Comparison of ENCODE assay signal across 8 cellular contexts in genomic region chr6:29943053-29943966, GRCh38. TPM values are rescaled to one million over a fixed set of nuclear protein-coding genes. Genes with fewer than 3 reads are reported as not detected.
DNase-seq lines count a peak whose midpoint lies in the region; ATAC-seq and TF ChIP-seq lines count a peak whose summit lies in the region.

No MANE protein-coding gene starts in this region.

- H3K4me1 ChIP-seq in BLaER1 (peaks cover 23% of the 10 kb centered on the region), gastroesophageal sphincter (peaks cover 0 to 31% (median 0%) of the 10 kb centered on the region in 3 donors)

- peak overlapping the region; percentile 99 for H3K27ac Mint-ChIP-seq in activated CD4-positive, alpha-beta T cell treated with anti-CD3 and anti-CD28 coated beads, Interleukin-2, amount 10 ng/mL, durations not matched to agents 7 days and 5 days

- POLR2A ChIA-PET in activated CD4-positive, alpha-beta T cell treated with anti-CD3 and anti-CD28 coated beads, Interleukin-2, amount 10 ng/mL, durations not matched to agents 7 days and 5 days (lab: Charles Lee), result no interaction called here

- CTCF ChIA-PET in activated CD4-positive, alpha-beta T cell treated with anti-CD3 and anti-CD28 coated beads, Interleukin-2, amount 10 ng/mL, durations not matched to agents 7 days and 5 days (lab: Charles Lee), result no interaction called here

- peaks cover 51% of the 10 kb centered on the region for H3K4me1 Mint-ChIP-seq in activated CD4-positive, alpha-beta T cell treated with anti-CD3 and anti-CD28 coated beads, Interleukin-2, amount 10 ng/mL, durations not matched to agents 7 days and 5 days

- H3K9me3 ChIP-seq in BLaER1 (no peaks in the 10 kb centered on the region), gastroesophageal sphincter (no peaks in the 10 kb centered on the region)

- peak; percentile 5 for ATAC-seq in HG02571 (IDR thresholded peaks at IDR 0.05; ENCODE audit: unreplicated experiment)
- ATAC-seq in gastroesophageal sphincter, result peak; percentile 8
- ATAC-seq in GM21360 (IDR thresholded peaks at IDR 0.05; ENCODE audit: unreplicated experiment), result no peak
- ATAC-seq in GM18858 (IDR thresholded peaks at IDR 0.05; ENCODE audit: unreplicated experiment), result no peak

- TF ChIP-seq CTCF in gastroesophageal sphincter (IDR thresholded peaks at IDR 0.05) (no peak), retinal pigment epithelial cell (conservative IDR thresholded peaks at IDR 0.05; ENCODE audit: low read depth, low read length) (no peak)

- WGBS in gastroesophageal sphincter (ENCODE audit: low coverage in 1 of 2), 2 donors, result 23 to 69% methylated on average over 8 to 14 of the region's 58 CpGs

- H4K20me1 ChIP-seq in BLaER1, result peaks cover 44% of the 10 kb centered on the region

- H3K36me3 ChIP-seq in BLaER1, result peaks cover 40% of the 10 kb centered on the region
- peaks cover 0 to 20% of the 10 kb centered on the region in 2 donors for H3K36me3 ChIP-seq in gastroesophageal sphincter

- peaks cover 58% of the 10 kb centered on the region for H3K36me3 Mint-ChIP-seq in activated CD4-positive, alpha-beta T cell treated with anti-CD3 and anti-CD28 coated beads, Interleukin-2, amount 10 ng/mL, durations not matched to agents 7 days and 5 days (ENCODE audit: low read depth)

- H3K4me2 ChIP-seq in BLaER1, result peak overlapping the region; percentile 87

- H3K9me3 Mint-ChIP-seq in activated CD4-positive, alpha-beta T cell treated with anti-CD3 and anti-CD28 coated beads, Interleukin-2, amount 10 ng/mL, durations not matched to agents 7 days and 5 days, result no peaks in the 10 kb centered on the region

- no peak for TF ChIP-seq POLR2A in gastroesophageal sphincter (IDR thresholded peaks at IDR 0.05)

- TF ChIP-seq EP300 in gastroesophageal sphincter (IDR thresholded peaks at IDR 0.05), result no peak

- H3K4me3 ChIP-seq in BLaER1 (peak overlapping the region; percentile 81), gastroesophageal sphincter (peak overlapping the region; percentile 61 to 92), retinal pigment epithelial cell (ENCODE audit: low read length) (peak overlapping the region; percentile 72)

- peak overlapping the region; percentile 84 for H3K9ac ChIP-seq in BLaER1

- peak overlapping the region; percentile 93 for H3K4me3 Mint-ChIP-seq in activated CD4-positive, alpha-beta T cell treated with anti-CD3 and anti-CD28 coated beads, Interleukin-2, amount 10 ng/mL, durations not matched to agents 7 days and 5 days

- H3K27me3 ChIP-seq in BLaER1 (no peaks in the 10 kb centered on the region), gastroesophageal sphincter (no peaks in the 10 kb centered on the region)

- H3K27me3 Mint-ChIP-seq in activated CD4-positive, alpha-beta T cell treated with anti-CD3 and anti-CD28 coated beads, Interleukin-2, amount 10 ng/mL, durations not matched to agents 7 days and 5 days, result no peaks in the 10 kb centered on the region

- DNase-seq in activated CD4-positive, alpha-beta T cell treated with anti-CD3 and anti-CD28 coated beads, Interleukin-2, amount 10 ng/mL, durations not matched to agents 7 days and 5 days, result peak; percentile 48
- DNase-seq in retinal pigment epithelial cell (ENCODE audit: low read depth) (no peak), mesenteric fat pad (ENCODE audit: low spot score) (no peak)

- peak overlapping the region; percentile 85 for H3K27ac ChIP-seq in BLaER1
- H3K27ac ChIP-seq in gastroesophageal sphincter, result peak overlapping the region in 3 of 4 donors; percentile 84 to 92 (median 86)

RNA-seq across cellular contexts. Expression of gene HLA-A, which starts 1.0 kb away (rescaled TPM):
- 1,000 to 10,000 TPM; 1,667 to 1,766 TPM for total RNA-seq in activated CD4-positive, alpha-beta T cell treated with anti-CD3 and anti-CD28 coated beads, Interleukin-2, amount 10 ng/mL, durations not matched to agents 7 days and 5 days
- total RNA-seq in gastroesophageal sphincter (100 to 1,000 TPM; 281 to 626 (median 424) TPM), mesenteric fat pad (526 TPM)

Comparison
In these comparisons a context has a peak if more than half of its experiments do, and no peak if none do; other contexts are left out.
1. ATAC-seq: peak in HG02571 (single experiment) and gastroesophageal sphincter (single experiment); none in GM21360 (single experiment) and GM18858 (single experiment).
2. Peak in every context shown above with its lines, with median percentiles within 50 percentile points of each other: H3K4me3 ChIP-seq.